ENCODE assay signal across 27 cellular contexts in genomic region chr7:83211685-83212084, GRCh38. TPM values are rescaled to one million over a fixed set of nuclear protein-coding genes. Genes with fewer than 3 reads are reported as not detected.
"Had no signal": no experiment of that assay in that cellular context is flagged by ENCODE, and none has a peak within 500 bp of the region (broad histone marks: within the 10 kb centered on the region; RNA-seq: fewer than 3 reads in every experiment).

No MANE protein-coding gene starts in this region.

- H3K4me1 ChIP-seq: psoas muscle, sigmoid colon, testis, tibial artery had no signal

- H3K36me3 Mint-ChIP-seq: immature natural killer cell; memory B cell; natural killer cell; stimulated activated memory B cell treated with anti-CD40 and anti-IgM and Interleukin-4, amounts not matched to agents 10 μg/mL and 1 μg/mL and 100 μg/mL, for 72 hours; type B pancreatic cell had no signal

- H3K27ac Mint-ChIP-seq: immature natural killer cell; memory B cell; natural killer cell; stimulated activated memory B cell treated with anti-CD40 and anti-IgM and Interleukin-4, amounts not matched to agents 10 μg/mL and 1 μg/mL and 100 μg/mL, for 72 hours; type B pancreatic cell had no signal

- H3K27me3 Mint-ChIP-seq: memory B cell; stimulated activated memory B cell treated with anti-CD40 and anti-IgM and Interleukin-4, amounts not matched to agents 10 μg/mL and 1 μg/mL and 100 μg/mL, for 72 hours; type B pancreatic cell had no signal

- H3K36me3 ChIP-seq: ovary, sigmoid colon, tibial artery had no signal

- ATAC-seq: left ventricle myocardium superior; natural killer cell; psoas muscle; right cardiac atrium; stimulated activated memory B cell treated with anti-CD40 and anti-IgM and Interleukin-4, amounts not matched to agents 10 μg/mL and 1 μg/mL and 100 μg/mL, for 72 hours; stimulated activated naive CD8-positive, alpha-beta T cell treated with anti-CD3 and anti-CD28 coated beads, Interleukin-15, Interleukin-2, amounts not matched to agents 100 U/mL and 50 U/mL, for 24 hours had no signal

- H3K4me3 ChIP-seq: coronary artery, lung, ovary, psoas muscle, sigmoid colon, testis, tibial artery had no signal

- H3K4me1 Mint-ChIP-seq: immature natural killer cell; memory B cell; natural killer cell; stimulated activated memory B cell treated with anti-CD40 and anti-IgM and Interleukin-4, amounts not matched to agents 10 μg/mL and 1 μg/mL and 100 μg/mL, for 72 hours had no signal

- H3K27ac ChIP-seq: coronary artery, ovary, psoas muscle, sigmoid colon, testis, tibial artery had no signal

- H3K9me3 Mint-ChIP-seq: stimulated activated memory B cell treated with anti-CD40 and anti-IgM and Interleukin-4, amounts not matched to agents 10 μg/mL and 1 μg/mL and 100 μg/mL, for 72 hours; type B pancreatic cell had no signal

- H3K4me3 Mint-ChIP-seq: immature natural killer cell; memory B cell; natural killer cell; stimulated activated memory B cell treated with anti-CD40 and anti-IgM and Interleukin-4, amounts not matched to agents 10 μg/mL and 1 μg/mL and 100 μg/mL, for 72 hours; type B pancreatic cell had no signal

- H3K27me3 ChIP-seq: ovary, sigmoid colon, testis, tibial artery had no signal

- H3K9me3 ChIP-seq: ovary, psoas muscle, sigmoid colon, testis, tibial artery had no signal

- DNase-seq: dermis blood vessel endothelial cell; effector memory CD4-positive, alpha-beta T cell; erythroblast; hypothalamus; immature natural killer cell; islet precursor cell; kidney glomerular epithelial cell; left ventricle myocardium superior; natural killer cell; occipital lobe; ovary; posterior cingulate gyrus; psoas muscle; right cardiac atrium; sigmoid colon; stimulated activated CD4-positive, alpha-beta T cell treated with anti-CD3 and anti-CD28 coated beads, Interleukin-2, amount 100 ng/mL, for 24 hours; stimulated activated CD4-positive, alpha-beta T cell treated with anti-CD3 and anti-CD28 coated beads, Interleukin-4, amount 100 ng/mL, for 24 hours; stimulated activated naive CD8-positive, alpha-beta T cell treated with anti-CD3 and anti-CD28 coated beads, Interleukin-15, Interleukin-2, amounts not matched to agents 100 U/mL and 50 U/mL, for 24 hours; substantia nigra; testis; tibial artery had no signal

RNA-seq across cellular contexts. Expression of gene PCLO, which starts 49.0 kb away (rescaled TPM):
- total RNA-seq: mononuclear cell, natural killer cell had no signal
- polyA plus RNA-seq: immature natural killer cell had no signal
